Comparison of ENCODE assay signal across 8 cellular contexts in genomic region chr3:52983336-52983807, GRCh38.
DNase-seq lines count a peak whose midpoint lies in the region; ATAC-seq, FAIRE-seq and TF ChIP-seq lines count a peak whose summit lies in the region.

No MANE protein-coding gene starts in this region.

- H3K9me3 Mint-ChIP-seq in stimulated activated memory B cell treated with anti-CD40 and anti-IgM and Interleukin-4, amounts not matched to agents 10 μg/mL and 1 μg/mL and 100 μg/mL, for 72 hours: no peaks in the 10 kb centered on the region

- H3K27me3 ChIP-seq in esophagus squamous epithelium: no peaks in the 10 kb centered on the region

- peaks cover 0 to 17% (median 0%) of the 10 kb centered on the region in 3 donors for H3K4me1 ChIP-seq in esophagus squamous epithelium

- 68 to 70% methylated on average over 5 of the region's 5 CpGs for WGBS in esophagus squamous epithelium, 2 donors

- DNase-seq in GM19239 (ENCODE audit: insufficient read length, low spot score) (peak; percentile 30), NCI-H2227 (lab: John Stamatoyannopoulos, UW; ENCODE audit: unreplicated experiment) (no peak), superior temporal gyrus (ENCODE audit: extremely low spot score) (no peak), esophagus squamous epithelium (lab: John Stamatoyannopoulos, UW) (no peak)

- no peaks in the 10 kb centered on the region for H3K27me3 Mint-ChIP-seq in stimulated activated memory B cell treated with anti-CD40 and anti-IgM and Interleukin-4, amounts not matched to agents 10 μg/mL and 1 μg/mL and 100 μg/mL, for 72 hours

- H3K27ac ChIP-seq in VCaP: peak overlapping the region; percentile 35
- H3K27ac ChIP-seq in esophagus squamous epithelium: peak overlapping the region in 1 of 4 donors; percentile 17

- TF ChIP-seq CTCF in VCaP (conservative IDR thresholded peaks at IDR 0.05): no peak
- TF ChIP-seq CTCF in esophagus squamous epithelium (IDR thresholded peaks at IDR 0.05): no peak

- peak overlapping the region; percentile 48 for H3K4me3 Mint-ChIP-seq in stimulated activated memory B cell treated with anti-CD40 and anti-IgM and Interleukin-4, amounts not matched to agents 10 μg/mL and 1 μg/mL and 100 μg/mL, for 72 hours

- H3K4me1 Mint-ChIP-seq in stimulated activated memory B cell treated with anti-CD40 and anti-IgM and Interleukin-4, amounts not matched to agents 10 μg/mL and 1 μg/mL and 100 μg/mL, for 72 hours: peaks cover 40% of the 10 kb centered on the region

- ATAC-seq in HG03135 (IDR thresholded peaks at IDR 0.05; ENCODE audit: unreplicated experiment) (peak; percentile 84), esophagus mucosa (peak; percentile 35)
- ATAC-seq in stimulated activated memory B cell treated with anti-CD40 and anti-IgM and Interleukin-4, amounts not matched to agents 10 μg/mL and 1 μg/mL and 100 μg/mL, for 72 hours: peak; percentile 96

- no peaks in the 10 kb centered on the region for H3K36me3 Mint-ChIP-seq in stimulated activated memory B cell treated with anti-CD40 and anti-IgM and Interleukin-4, amounts not matched to agents 10 μg/mL and 1 μg/mL and 100 μg/mL, for 72 hours

- no peak overlapping the region for H3K4me3 ChIP-seq in esophagus squamous epithelium

- H3K27ac Mint-ChIP-seq in stimulated activated memory B cell treated with anti-CD40 and anti-IgM and Interleukin-4, amounts not matched to agents 10 μg/mL and 1 μg/mL and 100 μg/mL, for 72 hours: peak overlapping the region; percentile 92

- FAIRE-seq in GM19239 (lab: Jason Lieb, UNC): peak; percentile 98

- intact Hi-C loops in esophagus squamous epithelium (cut with DNase I): no loop called here

- H3K9me3 ChIP-seq in esophagus squamous epithelium: no peaks in the 10 kb centered on the region

- H3K36me3 ChIP-seq in esophagus squamous epithelium: no peaks in the 10 kb centered on the region

- TF ChIP-seq POLR2A in esophagus squamous epithelium (IDR thresholded peaks at IDR 0.05): peak in 1 of 4 donors; percentile 14

Comparison
In these comparisons a context has a peak if more than half of its experiments do, and no peak if none do; other contexts are left out.
1. ATAC-seq: peak in every context shown above with its lines; median percentile 96 in stimulated activated memory B cell treated with anti-CD40 and anti-IgM and Interleukin-4, amounts not matched to agents 10 μg/mL and 1 μg/mL and 100 μg/mL, for 72 hours; 84 in HG03135; 35 in esophagus mucosa.